8 cellular contexts compared by ENCODE assay signal in the genomic region with DNA sequence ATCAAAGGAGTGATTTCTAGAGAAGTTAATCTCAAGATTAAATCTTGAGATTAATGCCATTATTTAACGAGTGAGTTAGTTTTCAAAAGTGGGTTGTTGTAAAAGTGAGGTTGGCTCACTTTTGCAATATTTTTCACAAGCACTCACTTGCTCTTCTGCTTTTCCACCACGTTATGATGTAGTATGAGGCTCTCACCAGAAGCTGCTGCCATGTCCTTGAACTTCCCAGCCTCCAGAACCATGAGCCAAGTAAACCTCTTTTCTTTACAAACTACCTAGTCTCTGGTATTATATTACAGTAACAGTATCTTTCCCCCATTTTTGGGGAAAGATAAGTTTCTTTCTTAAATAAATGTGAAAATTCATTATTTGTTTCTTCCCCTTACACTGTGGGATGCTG.
"Had no signal": no experiment of that assay in that cellular context is flagged by ENCODE, and none has a peak within 500 bp of the region (broad histone marks: within the 10 kb centered on the region; RNA-seq: fewer than 3 reads in every experiment).

No MANE protein-coding gene starts in this region.

- H3K4me3 ChIP-seq: GM12878 had no signal

- DNase-seq: GDM1, GF-D8 had no signal

- ATAC-seq: GM12878 had no signal

- FAIRE-seq: G401.6, GM12878, GM12891, GM12892, GM18507, GM19239 had no signal
